In the genomic region with DNA sequence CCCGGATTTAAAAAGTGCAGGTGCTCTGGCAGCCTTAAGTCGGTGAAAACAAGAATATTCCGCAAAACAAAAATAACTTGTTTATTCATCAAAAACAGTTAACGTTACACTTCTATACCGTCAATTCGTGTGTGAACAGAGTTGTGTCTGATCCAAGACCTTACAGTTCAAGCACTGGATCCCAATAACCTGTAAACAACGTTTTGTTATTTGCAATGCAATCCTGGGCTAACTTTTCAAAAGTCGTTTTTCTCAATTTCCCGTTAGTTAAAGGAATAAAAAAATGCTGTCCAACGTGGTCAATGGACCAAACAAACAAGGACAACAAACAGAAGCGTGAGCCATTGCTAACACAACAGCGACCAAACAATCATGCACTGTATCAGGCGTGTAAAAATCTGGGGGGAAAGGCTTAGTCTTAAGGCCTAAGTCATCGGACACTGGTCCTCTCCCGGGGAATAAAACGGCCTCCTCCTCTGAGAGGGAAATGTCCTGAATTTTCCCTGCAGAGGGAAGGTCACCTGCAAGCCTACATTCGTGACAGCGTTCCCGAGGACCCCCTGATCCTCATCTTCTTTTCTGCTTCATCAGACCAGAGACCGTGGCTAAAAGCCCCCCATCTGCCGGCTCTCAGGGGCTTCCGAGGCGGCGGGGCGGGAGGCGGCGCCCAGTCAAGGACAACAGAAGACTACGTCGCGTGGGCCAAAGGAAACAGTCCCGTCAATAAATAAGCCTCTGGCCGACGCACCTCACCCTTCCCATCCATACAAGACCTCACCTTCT, we compare ENCODE assay signal across 8 cellular contexts. TPM values are rescaled to one million over a fixed set of nuclear protein-coding genes. Genes with fewer than 3 reads are reported as not detected.
A peak's percentile ranks its signal among the peaks of the same experiment; 100 is the strongest.
DNase-seq lines count a peak whose midpoint lies in the region; ATAC-seq and TF ChIP-seq lines count a peak whose summit lies in the region.

No MANE protein-coding gene starts in this region.

- H3K27ac ChIP-seq in WERI-Rb-1, result peak overlapping the region; percentile 94
- peak overlapping the region; percentile 93 for H3K27ac ChIP-seq in parathyroid adenoma

- DNase-seq in AG20443 (ENCODE audit: low spot score) (peak; percentile 43), WERI-Rb-1 (peak; percentile 27), glomerular visceral epithelial cell (ENCODE audit: extremely low spot score) (peak; percentile 29), activated gamma-delta T cell (lab: John Stamatoyannopoulos, UW) (no peak), H4 (ENCODE audit: low spot score) (no peak)

- peak overlapping the region; percentile 81 for H3K9ac ChIP-seq in parathyroid adenoma

- peaks cover 48% of the 10 kb centered on the region for H3K79me2 ChIP-seq in parathyroid adenoma

- peak overlapping the region; percentile 94 for H3K4me2 ChIP-seq in parathyroid adenoma (ENCODE audit: low read length)

- H3K36me3 ChIP-seq in WERI-Rb-1, result peaks cover 60% of the 10 kb centered on the region
- no peaks in the 10 kb centered on the region for H3K36me3 ChIP-seq in parathyroid adenoma (ENCODE audit: control insufficient read depth, insufficient read depth, low read length)

- peak overlapping the region; percentile 89 for H2AFZ ChIP-seq in parathyroid adenoma

- H3K27me3 ChIP-seq in WERI-Rb-1 (ENCODE audit: insufficient read depth, low read depth, severe bottlenecking) (no peaks in the 10 kb centered on the region), parathyroid adenoma (ENCODE audit: control insufficient read depth, insufficient read depth, low read length) (no peaks in the 10 kb centered on the region)

- peak; percentile 22 for ATAC-seq in GM18909 (IDR thresholded peaks at IDR 0.05; ENCODE audit: poor library complexity, unreplicated experiment)
- ATAC-seq in HG03175 (IDR thresholded peaks at IDR 0.05; ENCODE audit: unreplicated experiment), result peak; percentile 16

- peaks cover 14% of the 10 kb centered on the region for H3K4me1 ChIP-seq in parathyroid adenoma

- peak overlapping the region; percentile 91 for H3K4me3 ChIP-seq in WERI-Rb-1 (ENCODE audit: low read depth, low read length)
- peak overlapping the region; percentile 91 for H3K4me3 ChIP-seq in parathyroid adenoma (ENCODE audit: low read depth, low read length)

- no peak for TF ChIP-seq CTCF in WERI-Rb-1 (IDR thresholded peaks at IDR 0.05; ENCODE audit: low read depth, low read length)
- TF ChIP-seq CTCF in parathyroid adenoma (IDR thresholded peaks at IDR 0.05), result no peak

- no peaks in the 10 kb centered on the region for H3K9me3 ChIP-seq in WERI-Rb-1 (ENCODE audit: severe bottlenecking)
- no peaks in the 10 kb centered on the region for H3K9me3 ChIP-seq in parathyroid adenoma (ENCODE audit: control insufficient read depth, low read length)

RNA-seq across cellular contexts. Expression of a gene that starts 0.5 kb away (rescaled TPM):
- 186 and 198 TPM in 2 replicates for total RNA-seq in H4 (2014; rRNA removed; shearing (Covaris generic))

RNA-seq across cellular contexts. Expression of a gene that starts 0.9 kb away (rescaled TPM):
- 659 and 795 TPM in 2 replicates for total RNA-seq in H4 (2014; rRNA removed; shearing (Covaris generic))

Comparison
In these comparisons a context has a peak if more than half of its experiments do, and no peak if none do; other contexts are left out.
1. DNase-seq: peak in AG20443 (single experiment), WERI-Rb-1 (single experiment) and glomerular visceral epithelial cell (single experiment); none in activated gamma-delta T cell (single experiment) and H4 (single experiment).